ENCODE assay signal across 1 cellular context in the genomic region with DNA sequence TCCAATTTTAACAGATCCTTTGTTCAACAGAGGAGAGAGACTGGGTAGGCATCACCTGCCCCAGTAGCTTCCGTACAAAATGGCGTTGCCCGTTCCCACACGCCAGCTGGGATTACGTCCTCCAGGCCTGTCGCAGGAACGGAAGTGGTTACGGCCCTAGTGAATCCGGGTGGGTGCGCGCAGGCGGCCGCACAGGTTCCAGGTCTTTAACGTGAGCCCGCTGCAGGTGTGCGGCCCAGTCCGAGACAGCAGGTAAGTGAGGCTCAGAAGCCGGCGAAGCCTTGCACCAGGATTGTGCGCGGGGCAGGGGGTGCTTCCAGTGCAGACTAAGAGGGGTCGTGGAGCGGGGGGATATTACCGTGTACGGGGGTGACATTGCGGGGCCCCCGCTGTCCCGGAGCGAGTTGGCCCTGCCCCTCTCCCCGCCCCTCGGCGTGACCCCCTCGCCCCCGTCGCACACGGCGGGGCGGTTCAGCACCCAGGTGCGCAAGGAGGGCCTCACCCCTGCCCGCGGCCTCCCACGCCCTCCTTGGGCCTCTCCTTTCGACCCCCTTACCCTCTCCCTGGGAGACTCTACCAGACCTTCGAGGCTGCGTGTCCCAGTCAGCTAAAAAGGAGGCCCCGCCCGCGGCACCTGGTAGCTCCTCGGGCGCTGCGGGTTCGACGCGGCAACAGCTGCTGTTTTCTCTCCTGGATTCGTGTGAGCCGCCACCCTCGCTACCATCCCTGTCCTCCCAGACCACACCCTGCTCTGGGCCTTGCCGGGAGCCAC.
TF ChIP-seq lines count a peak whose summit lies in the region.

A gene with protein sequence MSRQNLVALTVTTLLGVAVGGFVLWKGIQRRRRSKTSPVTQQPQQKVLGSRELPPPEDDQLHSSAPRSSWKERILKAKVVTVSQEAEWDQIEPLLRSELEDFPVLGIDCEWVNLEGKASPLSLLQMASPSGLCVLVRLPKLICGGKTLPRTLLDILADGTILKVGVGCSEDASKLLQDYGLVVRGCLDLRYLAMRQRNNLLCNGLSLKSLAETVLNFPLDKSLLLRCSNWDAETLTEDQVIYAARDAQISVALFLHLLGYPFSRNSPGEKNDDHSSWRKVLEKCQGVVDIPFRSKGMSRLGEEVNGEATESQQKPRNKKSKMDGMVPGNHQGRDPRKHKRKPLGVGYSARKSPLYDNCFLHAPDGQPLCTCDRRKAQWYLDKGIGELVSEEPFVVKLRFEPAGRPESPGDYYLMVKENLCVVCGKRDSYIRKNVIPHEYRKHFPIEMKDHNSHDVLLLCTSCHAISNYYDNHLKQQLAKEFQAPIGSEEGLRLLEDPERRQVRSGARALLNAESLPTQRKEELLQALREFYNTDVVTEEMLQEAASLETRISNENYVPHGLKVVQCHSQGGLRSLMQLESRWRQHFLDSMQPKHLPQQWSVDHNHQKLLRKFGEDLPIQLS (plus strand): TSS at position 159 of the 772 bp plus-strand sequence. CDS start 17,973 bp downstream, outside the sequence.

TF ChIP-seq in A549, 52 proteins besides CTCF, POLR2A, EP300 and RAD21 (continued from another document):
- TF ChIP-seq, protein P1, sequence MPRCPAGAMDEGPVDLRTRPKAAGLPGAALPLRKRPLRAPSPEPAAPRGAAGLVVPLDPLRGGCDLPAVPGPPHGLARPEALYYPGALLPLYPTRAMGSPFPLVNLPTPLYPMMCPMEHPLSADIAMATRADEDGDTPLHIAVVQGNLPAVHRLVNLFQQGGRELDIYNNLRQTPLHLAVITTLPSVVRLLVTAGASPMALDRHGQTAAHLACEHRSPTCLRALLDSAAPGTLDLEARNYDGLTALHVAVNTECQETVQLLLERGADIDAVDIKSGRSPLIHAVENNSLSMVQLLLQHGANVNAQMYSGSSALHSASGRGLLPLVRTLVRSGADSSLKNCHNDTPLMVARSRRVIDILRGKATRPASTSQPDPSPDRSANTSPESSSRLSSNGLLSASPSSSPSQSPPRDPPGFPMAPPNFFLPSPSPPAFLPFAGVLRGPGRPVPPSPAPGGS (IDR thresholded peaks at IDR 0.05), result no peak
- no peak for TF ChIP-seq HDAC2 (IDR thresholded peaks at IDR 0.05)
- TF ChIP-seq MAX (IDR thresholded peaks at IDR 0.05), result peak; percentile 91
- no peak for TF ChIP-seq RCOR1 (IDR thresholded peaks at IDR 0.05; ENCODE audit: low read depth, low read length)
- TF ChIP-seq CHD4 (IDR thresholded peaks at IDR 0.05; ENCODE audit: borderline replicate concordance), result no peak
- TF ChIP-seq RFX5 (IDR thresholded peaks at IDR 0.05), result no peak
- TF ChIP-seq JUNB (IDR thresholded peaks at IDR 0.05), result no peak
- TF ChIP-seq ESRRA (IDR thresholded peaks at IDR 0.05; ENCODE audit: borderline replicate concordance, low read length), result no peak
- peak; percentile 64 to 87; a peak in 4 of 5 replicates for TF ChIP-seq JUN (IDR thresholded peaks at IDR 0.05)
- TF ChIP-seq CHD2 (IDR thresholded peaks at IDR 0.05; ENCODE audit: low read length, partially characterized antibody), result no peak
- TF ChIP-seq NPAS2 (CRISPR knock-in tag; IDR thresholded peaks at IDR 0.05; ENCODE audit: borderline replicate concordance), result no peak
- TF ChIP-seq HES2 (IDR thresholded peaks at IDR 0.05), result no peak
- peak in 1 of 2 experiments; percentile 57; a peak in 2 of 4 replicates for TF ChIP-seq CEBPB (IDR thresholded peaks at IDR 0.05)
- TF ChIP-seq ZNF302 (CRISPR knock-in tag; IDR thresholded peaks at IDR 0.05), result no peak
- no peak for TF ChIP-seq ELK1 (IDR thresholded peaks at IDR 0.05; ENCODE audit: low read depth, low read length)
- TF ChIP-seq ZC3H11A (IDR thresholded peaks at IDR 0.05), result no peak
- TF ChIP-seq RNF2 (IDR thresholded peaks at IDR 0.05; ENCODE audit: borderline replicate concordance, low read depth), result no peak
- TF ChIP-seq FOSB (CRISPR knock-in tag; IDR thresholded peaks at IDR 0.05), result no peak
- peak; percentile 54; the same call in 1 of the 2 replicates for TF ChIP-seq MYC (IDR thresholded peaks at IDR 0.05; ENCODE audit: borderline replicate concordance, low read length)
- TF ChIP-seq GATA3 (IDR thresholded peaks at IDR 0.05; ENCODE audit: borderline replicate concordance), result no peak
- TF ChIP-seq HOXB5 (CRISPR knock-in tag; IDR thresholded peaks at IDR 0.05), result no peak
- TF ChIP-seq KDM5A (IDR thresholded peaks at IDR 0.05), result peak; percentile 65; the same call in 1 of the 2 replicates
- TF ChIP-seq ZFP36 (IDR thresholded peaks at IDR 0.05; ENCODE audit: borderline replicate concordance, partially characterized antibody), result no peak
- no peak for TF ChIP-seq SREBF2 (IDR thresholded peaks at IDR 0.05)
- TF ChIP-seq KDM1A (IDR thresholded peaks at IDR 0.05; ENCODE audit: low read depth), result no peak
- TF ChIP-seq, protein P2, sequence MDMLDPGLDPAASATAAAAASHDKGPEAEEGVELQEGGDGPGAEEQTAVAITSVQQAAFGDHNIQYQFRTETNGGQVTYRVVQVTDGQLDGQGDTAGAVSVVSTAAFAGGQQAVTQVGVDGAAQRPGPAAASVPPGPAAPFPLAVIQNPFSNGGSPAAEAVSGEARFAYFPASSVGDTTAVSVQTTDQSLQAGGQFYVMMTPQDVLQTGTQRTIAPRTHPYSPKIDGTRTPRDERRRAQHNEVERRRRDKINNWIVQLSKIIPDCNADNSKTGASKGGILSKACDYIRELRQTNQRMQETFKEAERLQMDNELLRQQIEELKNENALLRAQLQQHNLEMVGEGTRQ (IDR thresholded peaks at IDR 0.05), result no peak
- peak; percentile 96 for TF ChIP-seq PHF8 (IDR thresholded peaks at IDR 0.05; ENCODE audit: borderline replicate concordance, low read depth)
- TF ChIP-seq MAFK (IDR thresholded peaks at IDR 0.05; ENCODE audit: partially characterized antibody), result peak; percentile 32
- TF ChIP-seq FOXS1 (CRISPR knock-in tag; IDR thresholded peaks at IDR 0.05), result no peak
- TF ChIP-seq, protein P3, sequence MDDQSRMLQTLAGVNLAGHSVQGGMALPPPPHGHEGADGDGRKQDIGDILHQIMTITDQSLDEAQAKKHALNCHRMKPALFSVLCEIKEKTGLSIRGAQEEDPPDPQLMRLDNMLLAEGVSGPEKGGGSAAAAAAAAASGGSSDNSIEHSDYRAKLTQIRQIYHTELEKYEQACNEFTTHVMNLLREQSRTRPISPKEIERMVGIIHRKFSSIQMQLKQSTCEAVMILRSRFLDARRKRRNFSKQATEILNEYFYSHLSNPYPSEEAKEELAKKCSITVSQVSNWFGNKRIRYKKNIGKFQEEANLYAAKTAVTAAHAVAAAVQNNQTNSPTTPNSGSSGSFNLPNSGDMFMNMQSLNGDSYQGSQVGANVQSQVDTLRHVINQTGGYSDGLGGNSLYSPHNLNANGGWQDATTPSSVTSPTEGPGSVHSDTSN (IDR thresholded peaks at IDR 0.05), result peak; percentile 81
- no peak for TF ChIP-seq SMC3 (IDR thresholded peaks at IDR 0.05)
